16 cellular contexts compared by ENCODE assay signal in genomic region chr1:152442765-152443164, GRCh38. TPM values are rescaled to one million over a fixed set of nuclear protein-coding genes. Genes with fewer than 3 reads are reported as not detected.
A peak's percentile ranks its signal among the peaks of the same experiment; 100 is the strongest.
DNase-seq lines count a peak whose midpoint lies in the region; ATAC-seq and TF ChIP-seq lines count a peak whose summit lies in the region.
"Had no signal": no experiment of that assay in that cellular context is flagged by ENCODE, and none has a peak within 500 bp of the region (broad histone marks: within the 10 kb centered on the region; RNA-seq: fewer than 3 reads in every experiment).

No MANE protein-coding gene starts in this region.

- H3K4me2 ChIP-seq in osteoblast (ENCODE audit: insufficient read depth, low read length) = no peak overlapping the region
- H3K4me2 ChIP-seq: neural progenitor cell had no signal

- no peak for ATAC-seq in HG03097 (IDR thresholded peaks at IDR 0.05; ENCODE audit: low FRiP score, unreplicated experiment)

- no peaks in the 10 kb centered on the region for H3K79me2 ChIP-seq in osteoblast (ENCODE audit: insufficient read depth, low read length)

- peak; percentile 30 for DNase-seq in AG08395 (ENCODE audit: low spot score)
- peak; percentile 93 for DNase-seq in M059J (ENCODE audit: low read depth)
- peak; percentile 85 for DNase-seq in epithelial cell of esophagus (ENCODE audit: low read depth)
- DNase-seq in osteoblast (ENCODE audit: insufficient read length, low spot score, missing footprints) = peak; percentile 41
- no peak for DNase-seq in DMS79 (lab: John Stamatoyannopoulos, UW)
- DNase-seq in SKM-1 treated with dmso at 0.1 percent for 144 hours (lab: John Stamatoyannopoulos, UW; ENCODE audit: unreplicated experiment) = no peak
- no peak for DNase-seq in GM19238 (ENCODE audit: insufficient read length, low spot score)
- DNase-seq: activated CD4-positive, alpha-beta T cell treated with anti-CD3 and anti-CD28 coated beads, Interleukin-2, amount 50 U/mL, for 48 hours; AML-193; brain microvascular endothelial cell; DND-41; NCI-H1092 treated with DMSO at 0.1 percent for 48 hours; stimulated activated CD4-positive, alpha-beta T cell treated with anti-CD3 and anti-CD28 coated beads, Interleukin-12 subunit alpha, Interleukin-12 subunit beta, amount 100 ng/mL, for 4 hours; tibial artery had no signal

- H3K27ac ChIP-seq in osteoblast (ENCODE audit: low read depth, low read length) = no peak overlapping the region
- H3K27ac ChIP-seq: brain microvascular endothelial cell, neural progenitor cell, tibial artery had no signal

- TF ChIP-seq CTCF in epithelial cell of esophagus (IDR thresholded peaks at IDR 0.05; ENCODE audit: insufficient read depth, low read depth, low read length, missing control alignments) (no peak), osteoblast (IDR thresholded peaks at IDR 0.05; ENCODE audit: extremely low read depth, low read depth, low read length) (no peak)

- H2AFZ ChIP-seq in osteoblast (ENCODE audit: low read length) = no peak overlapping the region
- H2AFZ ChIP-seq: neural progenitor cell had no signal

- no peaks in the 10 kb centered on the region for H3K9me3 ChIP-seq in osteoblast (ENCODE audit: low read depth, low read length)
- H3K9me3 ChIP-seq: tibial artery had no signal

- H3K4me3 ChIP-seq in epithelial cell of esophagus (ENCODE audit: low read length) (no peak overlapping the region), osteoblast (ENCODE audit: insufficient read depth, low read length) (no peak overlapping the region)
- H3K4me3 ChIP-seq: neural progenitor cell, tibial artery had no signal

- peaks cover 4% of the 10 kb centered on the region for H3K4me1 ChIP-seq in osteoblast (ENCODE audit: insufficient read depth, low read length)
- H3K4me1 ChIP-seq: neural progenitor cell had no signal

- H4K20me1 ChIP-seq in osteoblast (ENCODE audit: insufficient read depth, low read length) = no peaks in the 10 kb centered on the region

- H3K36me3 ChIP-seq in osteoblast (ENCODE audit: insufficient read depth, low read length) = no peaks in the 10 kb centered on the region
- H3K36me3 ChIP-seq: brain microvascular endothelial cell, neural progenitor cell, tibial artery had no signal

- H3K27me3 ChIP-seq in osteoblast (ENCODE audit: insufficient read depth, low read length) = peaks cover 12% of the 10 kb centered on the region
- H3K27me3 ChIP-seq: brain microvascular endothelial cell, neural progenitor cell had no signal

RNA-seq across cellular contexts. Expression of gene CRNN, which starts 28.7 kb away (rescaled TPM):
- total RNA-seq in M059J (2014; rRNA removed; shearing (Covaris generic)) = not detected in 2 replicates
- total RNA-seq in osteoblast = not detected in 2 replicates

Comparison
In these comparisons a context has a peak if more than half of its experiments do, and no peak if none do; other contexts are left out.
1. DNase-seq: peak in AG08395 (single experiment), M059J (single experiment), epithelial cell of esophagus (single experiment) and osteoblast (single experiment); none in DMS79 (single experiment), SKM-1 treated with dmso at 0.1 percent for 144 hours (single experiment) and GM19238 (single experiment).